12 cellular contexts compared by ENCODE assay signal in the genomic region with DNA sequence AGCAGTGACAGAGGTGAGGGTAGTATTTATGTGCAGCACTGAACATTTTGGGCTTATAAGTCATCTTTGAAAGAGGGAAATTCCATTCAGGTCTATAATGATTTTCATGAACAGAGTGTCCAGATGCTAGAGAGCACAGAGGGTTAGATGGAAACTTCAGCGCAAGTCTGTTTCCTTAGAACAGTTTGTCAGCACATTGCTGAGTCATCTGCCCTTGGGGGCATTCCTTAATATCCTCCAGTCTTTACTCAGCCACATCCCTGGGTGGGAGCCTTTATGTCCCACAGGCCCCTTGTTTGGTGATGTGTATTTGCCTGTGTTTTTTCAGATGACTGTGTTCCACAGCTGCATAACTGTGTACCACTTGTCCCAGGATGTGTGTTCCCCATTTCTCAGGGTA.
DNase-seq lines count a peak whose midpoint lies in the region; ATAC-seq and TF ChIP-seq lines count a peak whose summit lies in the region.
"Had no signal": no experiment of that assay in that cellular context is flagged by ENCODE, and none has a peak within 500 bp of the region (broad histone marks: within the 10 kb centered on the region; RNA-seq: fewer than 3 reads in every experiment).

No MANE protein-coding gene starts in this region.

- H2BK5ac ChIP-seq in IMR-90 (ENCODE audit: low read depth, low read length, poor library complexity, severe bottlenecking), result no peak overlapping the region

- no peak overlapping the region for H2BK15ac ChIP-seq in IMR-90 (ENCODE audit: low read depth, low read length)

- dilution Hi-C loops in IMR-90 (cut with HindIII; ENCODE audit: low sequenced_read_pairs, unreplicated experiment), result no loop called here

- DNase-seq in AG09319 (ENCODE audit: extremely low read depth, low read depth), result peak; percentile 59
- DNase-seq in IMR-90, result peak; percentile 95
- DNase-seq in chondrocyte (ENCODE audit: low spot score), result no peak
- DNase-seq in left kidney (ENCODE audit: low read depth, low spot score), result peak; percentile 16
- no peak for DNase-seq in activated naive CD4-positive, alpha-beta T cell treated with anti-CD3 and anti-CD28 coated beads, Interleukin-2, amount 50 U/mL, for 16 hours
- no peak for DNase-seq in activated CD4-positive, alpha-beta memory T cell treated with anti-CD3 and anti-CD28 coated beads, Interleukin-2, amount 10 ng/mL, durations not matched to agents 7 days and 5 days
- DNase-seq: activated T-cell treated with anti-CD3 and anti-CD28 coated beads, Interleukin-2, amount 50 U/mL, for 1 hour; naive B cell; NCI-H187; T-cell had no signal

- H3K9me3 ChIP-seq in IMR-90 (ENCODE audit: control insufficient read depth, insufficient read depth, low read length), result peaks cover 4% of the 10 kb centered on the region

- H3K18ac ChIP-seq in IMR-90 (ENCODE audit: low read depth, low read length), result no peak overlapping the region

- no peak overlapping the region for H3K9ac ChIP-seq in IMR-90 (ENCODE audit: low read depth, low read length)

- peak overlapping the region; percentile 42; the same call in 1 of the 2 replicates for H2BK120ac ChIP-seq in IMR-90 (ENCODE audit: low read depth, low read length)

- no peaks in the 10 kb centered on the region; the same call in 1 of the 2 replicates for H3K27me3 ChIP-seq in IMR-90 (ENCODE audit: control insufficient read depth, insufficient read depth, low read length)

- no peak overlapping the region for H3K14ac ChIP-seq in IMR-90 (replicated peaks; ENCODE audit: low read depth, low read length)

- no peak overlapping the region for H3K4me3 Mint-ChIP-seq in chondrocyte (ENCODE audit: unreplicated experiment)
- no peak overlapping the region for H3K4me3 Mint-ChIP-seq in activated CD4-positive, alpha-beta memory T cell treated with anti-CD3 and anti-CD28 coated beads, Interleukin-2, amount 10 ng/mL, durations not matched to agents 7 days and 5 days
- H3K4me3 Mint-ChIP-seq: naive B cell, T-cell had no signal

- no peaks in the 10 kb centered on the region for H4K20me1 ChIP-seq in IMR-90 (ENCODE audit: insufficient read depth, low read length)

- no peak overlapping the region for H4K5ac ChIP-seq in IMR-90 (ENCODE audit: low read depth, low read length)

- H3K27ac ChIP-seq in IMR-90 (ENCODE audit: insufficient read depth, low read length), result no peak overlapping the region

- in situ Hi-C loops in IMR-90 (cut with MboI; ENCODE audit: low sequenced_read_pairs), result no loop called here

- H3K27me3 Mint-ChIP-seq in chondrocyte (ENCODE audit: low read depth), result no peaks in the 10 kb centered on the region
- peaks cover 19% of the 10 kb centered on the region for H3K27me3 Mint-ChIP-seq in activated CD4-positive, alpha-beta memory T cell treated with anti-CD3 and anti-CD28 coated beads, Interleukin-2, amount 10 ng/mL, durations not matched to agents 7 days and 5 days

- H3K4me2 ChIP-seq in IMR-90 (ENCODE audit: low read depth, low read length), result no peak overlapping the region

- CTCF ChIA-PET in IMR-90 (lab: Yijun Ruan, JAX), result interaction anchor here (1.0 kb wide), 1 partner anchor 112 kb away, joined by 3 read pairs; no protein-coding TSS in a partner anchor
- CTCF ChIA-PET in activated CD4-positive, alpha-beta memory T cell treated with anti-CD3 and anti-CD28 coated beads, Interleukin-2, amount 10 ng/mL, durations not matched to agents 7 days and 5 days (lab: Charles Lee), result no interaction called here

- 0 out of 2 replicates have a peak, but pooled peaks cover 2% of the 10 kb centered on the region for H3K4me1 ChIP-seq in IMR-90 (ENCODE audit: control insufficient read depth, insufficient read depth, low read length)

- H3K36me3 ChIP-seq in IMR-90 (ENCODE audit: control insufficient read depth, insufficient read depth, low read length), result no peaks in the 10 kb centered on the region

- no peak overlapping the region for H2BK20ac ChIP-seq in IMR-90 (ENCODE audit: low read depth, low read length)

- H2AK9ac ChIP-seq in IMR-90 (replicated peaks; ENCODE audit: low read depth, low read length, poor library complexity), result no peak overlapping the region

- no peak overlapping the region for H2AFZ ChIP-seq in IMR-90 (replicated peaks; ENCODE audit: low read length, poor library complexity)

- H3K23ac ChIP-seq in IMR-90 (ENCODE audit: low read depth, low read length), result no peak overlapping the region

- TF ChIP-seq RAD21 in IMR-90 (IDR thresholded peaks at IDR 0.05; ENCODE audit: low read length), result no peak; the same call in 1 of the 2 replicates

- H3K9me1 ChIP-seq in IMR-90 (ENCODE audit: insufficient read depth, low read length), result no peaks in the 10 kb centered on the region

- no TSS peak for BruUV-seq in IMR-90 (replicated peaks; lab: Mats Ljungman, UMichigan)

- H3K56ac ChIP-seq in IMR-90 (ENCODE audit: extremely low read depth, insufficient read depth, low read length), result no peak overlapping the region

- H4K91ac ChIP-seq in IMR-90 (ENCODE audit: insufficient read depth, low read depth, low read length), result no peak overlapping the region

- ATAC-seq in IMR-90 (ENCODE audit: low read depth) (peak; percentile 99), HG02870 (IDR thresholded peaks at IDR 0.05; ENCODE audit: unreplicated experiment) (no peak), HG03039 (IDR thresholded peaks at IDR 0.05; ENCODE audit: unreplicated experiment) (no peak)
- ATAC-seq: T-cell had no signal

- TF ChIP-seq CTCF in AG09319 (IDR thresholded peaks at IDR 0.05; ENCODE audit: low read depth, low read length), result no peak
- TF ChIP-seq CTCF in IMR-90 (conservative IDR thresholded peaks at IDR 0.05; ENCODE audit: low read depth, low read length), result no peak
- TF ChIP-seq CTCF in chondrocyte (IDR thresholded peaks at IDR 0.05), result no peak

- H3K4me1 Mint-ChIP-seq in chondrocyte (ENCODE audit: low read depth), result peaks cover 19% of the 10 kb centered on the region
- H3K4me1 Mint-ChIP-seq in activated CD4-positive, alpha-beta memory T cell treated with anti-CD3 and anti-CD28 coated beads, Interleukin-2, amount 10 ng/mL, durations not matched to agents 7 days and 5 days, result no peaks in the 10 kb centered on the region
- H3K4me1 Mint-ChIP-seq: naive B cell, T-cell had no signal

- no peaks in the 10 kb centered on the region for H3K79me1 ChIP-seq in IMR-90 (ENCODE audit: low read depth in 1 of 2, low read length in 2 of 2)

- H3K4me3 ChIP-seq in IMR-90 (ENCODE audit: insufficient read depth, low read depth, low read length), result no peak overlapping the region

- H3K27ac Mint-ChIP-seq in chondrocyte (ENCODE audit: unreplicated experiment), result peak overlapping the region; percentile 80
- no peak overlapping the region for H3K27ac Mint-ChIP-seq in activated CD4-positive, alpha-beta memory T cell treated with anti-CD3 and anti-CD28 coated beads, Interleukin-2, amount 10 ng/mL, durations not matched to agents 7 days and 5 days
- H3K27ac Mint-ChIP-seq: naive B cell, T-cell had no signal

- POLR2A ChIA-PET in IMR-90 (lab: Charles Lee; ENCODE audit: unreplicated experiment), result no interaction called here
- POLR2A ChIA-PET in activated CD4-positive, alpha-beta memory T cell treated with anti-CD3 and anti-CD28 coated beads, Interleukin-2, amount 10 ng/mL, durations not matched to agents 7 days and 5 days (lab: Charles Lee), result no interaction called here

- intact Hi-C loops in IMR-90 (cut with micrococcal nuclease), result loop anchor here (5.0 kb wide), 1 partner anchor 140 kb away; the partner anchor contains the start of gene S1PR3

- peaks cover 13% of the 10 kb centered on the region for H3K36me3 Mint-ChIP-seq in chondrocyte (ENCODE audit: low read depth)
- H3K36me3 Mint-ChIP-seq in activated CD4-positive, alpha-beta memory T cell treated with anti-CD3 and anti-CD28 coated beads, Interleukin-2, amount 10 ng/mL, durations not matched to agents 7 days and 5 days (ENCODE audit: low read depth), result no peaks in the 10 kb centered on the region

- WGBS in IMR-90 (ENCODE audit: extremely low coverage in 2 of 2, insufficient read length in 1 of 2), 2 experiments, result no CpG with 5 or more reads among the region's 1 CpG

- peak overlapping the region; percentile 36; the same call in 1 of the 2 replicates for H3K4ac ChIP-seq in IMR-90 (ENCODE audit: low read depth, low read length)

- TF ChIP-seq POLR2A in IMR-90 (IDR thresholded peaks at IDR 0.05; ENCODE audit: low read depth, low read length), result no peak

- H2AK5ac ChIP-seq in IMR-90 (ENCODE audit: low read depth, low read length), result no peak overlapping the region

- peaks cover 25% of the 10 kb centered on the region for H3K9me3 Mint-ChIP-seq in chondrocyte (ENCODE audit: low read depth)
- no peaks in the 10 kb centered on the region for H3K9me3 Mint-ChIP-seq in activated CD4-positive, alpha-beta memory T cell treated with anti-CD3 and anti-CD28 coated beads, Interleukin-2, amount 10 ng/mL, durations not matched to agents 7 days and 5 days

- H4K8ac ChIP-seq in IMR-90 (ENCODE audit: low read depth in 2 of 2, low read length in 2 of 2), result no peak overlapping the region

TF ChIP-seq in IMR-90, 13 proteins besides CTCF, POLR2A, EP300 and RAD21:
- TF ChIP-seq MAZ (IDR thresholded peaks at IDR 0.05; ENCODE audit: borderline replicate concordance, low read depth, low read length) (no peak), CEBPB (IDR thresholded peaks at IDR 0.05; ENCODE audit: low read depth, low read length) (no peak), MAFK (IDR thresholded peaks at IDR 0.05; ENCODE audit: low read depth, low read length) (peak; percentile 77), FOS (IDR thresholded peaks at IDR 0.05; ENCODE audit: low read depth, low read length) (peak; percentile 47), ELK1 (IDR thresholded peaks at IDR 0.05; ENCODE audit: borderline replicate concordance, low read depth, low read length) (no peak), SMC3 (IDR thresholded peaks at IDR 0.05; ENCODE audit: low read depth, low read length) (no peak), NFE2L2 (IDR thresholded peaks at IDR 0.05; ENCODE audit: low read depth, low read length) (peak; percentile 90), CHD1 (IDR thresholded peaks at IDR 0.05; ENCODE audit: low read depth, low read length) (no peak)

Comparison
In these comparisons a context has a peak if more than half of its experiments do, and no peak if none do; other contexts are left out.
1. DNase-seq: peak in AG09319 (single experiment), IMR-90 (single experiment) and left kidney (single experiment); none in chondrocyte (single experiment), activated naive CD4-positive, alpha-beta T cell treated with anti-CD3 and anti-CD28 coated beads, Interleukin-2, amount 50 U/mL, for 16 hours (single experiment) and activated CD4-positive, alpha-beta memory T cell treated with anti-CD3 and anti-CD28 coated beads, Interleukin-2, amount 10 ng/mL, durations not matched to agents 7 days and 5 days (single experiment).